Comparison of ENCODE assay signal across 1 cellular context in the genomic region with DNA sequence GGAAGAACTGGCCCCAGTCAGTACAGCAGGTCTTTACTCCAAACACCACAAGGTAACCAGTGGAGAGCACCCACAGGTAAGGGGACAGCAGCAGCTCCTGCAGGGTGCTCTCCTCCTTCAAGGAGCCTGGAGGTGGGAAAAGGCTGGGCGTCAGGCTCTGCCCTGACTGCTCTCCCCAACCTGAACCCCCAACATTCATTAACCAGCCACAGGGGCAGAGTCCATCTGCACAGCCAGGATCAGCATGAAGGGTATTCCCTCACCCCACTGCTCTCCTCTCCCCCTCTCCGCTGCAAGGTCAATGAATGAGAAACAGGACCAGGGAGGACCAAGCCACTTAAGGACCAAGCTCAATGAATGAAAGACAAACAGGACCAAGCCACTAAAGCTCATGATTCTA.
TF ChIP-seq lines count a peak whose summit lies in the region.

No MANE protein-coding gene starts in this region.

TF ChIP-seq in H1, 55 proteins besides CTCF, POLR2A, EP300 and RAD21:
- no peak for TF ChIP-seq HDAC6 (IDR thresholded peaks at IDR 0.05; ENCODE audit: low read depth, low read length)
- no peak for TF ChIP-seq TBP (IDR thresholded peaks at IDR 0.05; ENCODE audit: low read depth, low read length)
- TF ChIP-seq PHF8 (conservative IDR thresholded peaks at IDR 0.05; ENCODE audit: low read depth, low read length): no peak
- no peak for TF ChIP-seq CREB1 (IDR thresholded peaks at IDR 0.05)
- TF ChIP-seq POLR2AphosphoS5 (IDR thresholded peaks at IDR 0.05; ENCODE audit: low read depth, low read length): no peak
- TF ChIP-seq BCL11A (IDR thresholded peaks at IDR 0.05; ENCODE audit: low read depth in 2 of 2, low read length in 2 of 2): no peak
- no peak for TF ChIP-seq GTF2F1 (IDR thresholded peaks at IDR 0.05; ENCODE audit: borderline replicate concordance, low read depth, low read length)
- TF ChIP-seq POU5F1 (IDR thresholded peaks at IDR 0.05; ENCODE audit: low read depth, low read length): no peak
- no peak for TF ChIP-seq SAP30 (IDR thresholded peaks at IDR 0.05; ENCODE audit: insufficient read depth, insufficient replicate concordance, low read length)
- no peak for TF ChIP-seq TAF1 (IDR thresholded peaks at IDR 0.05; ENCODE audit: low read depth, low read length)
- no peak for TF ChIP-seq CHD1 (IDR thresholded peaks at IDR 0.05; ENCODE audit: low read depth, low read length)
- no peak for TF ChIP-seq MAFK (IDR thresholded peaks at IDR 0.05; ENCODE audit: low read depth, low read length)
- TF ChIP-seq SUZ12 (IDR thresholded peaks at IDR 0.05; ENCODE audit: low read length): no peak
- no peak for TF ChIP-seq SP2 (IDR thresholded peaks at IDR 0.05; ENCODE audit: low read length)
- TF ChIP-seq RNF2 (IDR thresholded peaks at IDR 0.05; ENCODE audit: borderline replicate concordance, low read depth, low read length, missing control alignments, poor library complexity, severe bottlenecking): no peak
- TF ChIP-seq KDM1A (IDR thresholded peaks at IDR 0.05; ENCODE audit: borderline replicate concordance, low read length): no peak
- TF ChIP-seq, protein P1, sequence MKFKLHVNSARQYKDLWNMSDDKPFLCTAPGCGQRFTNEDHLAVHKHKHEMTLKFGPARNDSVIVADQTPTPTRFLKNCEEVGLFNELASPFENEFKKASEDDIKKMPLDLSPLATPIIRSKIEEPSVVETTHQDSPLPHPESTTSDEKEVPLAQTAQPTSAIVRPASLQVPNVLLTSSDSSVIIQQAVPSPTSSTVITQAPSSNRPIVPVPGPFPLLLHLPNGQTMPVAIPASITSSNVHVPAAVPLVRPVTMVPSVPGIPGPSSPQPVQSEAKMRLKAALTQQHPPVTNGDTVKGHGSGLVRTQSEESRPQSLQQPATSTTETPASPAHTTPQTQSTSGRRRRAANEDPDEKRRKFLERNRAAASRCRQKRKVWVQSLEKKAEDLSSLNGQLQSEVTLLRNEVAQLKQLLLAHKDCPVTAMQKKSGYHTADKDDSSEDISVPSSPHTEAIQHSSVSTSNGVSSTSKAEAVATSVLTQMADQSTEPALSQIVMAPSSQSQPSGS (IDR thresholded peaks at IDR 0.05; ENCODE audit: low read length): no peak
